ENCODE assay signal across 11 cellular contexts in genomic region chr10:60148266-60148840, GRCh38.
DNase-seq lines count a peak whose midpoint lies in the region; ATAC-seq and TF ChIP-seq lines count a peak whose summit lies in the region.
"Had no signal": no experiment of that assay in that cellular context is flagged by ENCODE, and none has a peak within 500 bp of the region (broad histone marks: within the 10 kb centered on the region; RNA-seq: fewer than 3 reads in every experiment).

No MANE protein-coding gene starts in this region.

- peaks cover 3% of the 10 kb centered on the region for H3K27me3 Mint-ChIP-seq in activated naive CD8-positive, alpha-beta T cell treated with anti-CD3 and anti-CD28 coated beads for 36 hours

- peak; percentile 76 for ATAC-seq in left ventricle myocardium superior
- no peak for ATAC-seq in HG02981 (IDR thresholded peaks at IDR 0.05; ENCODE audit: unreplicated experiment)

- intact Hi-C loops in left ventricle myocardium superior (cut with micrococcal nuclease), result no loop called here

- H3K9me3 Mint-ChIP-seq in activated naive CD8-positive, alpha-beta T cell treated with anti-CD3 and anti-CD28 coated beads for 36 hours, result no peaks in the 10 kb centered on the region

- no peak for TF ChIP-seq CTCF in GM13977 (IDR thresholded peaks at IDR 0.05; ENCODE audit: extremely low read depth, insufficient read depth, missing control alignments)

- H3K4me1 Mint-ChIP-seq in activated naive CD8-positive, alpha-beta T cell treated with anti-CD3 and anti-CD28 coated beads for 36 hours, result no peaks in the 10 kb centered on the region

- no peak overlapping the region for H3K4me3 Mint-ChIP-seq in activated naive CD8-positive, alpha-beta T cell treated with anti-CD3 and anti-CD28 coated beads for 36 hours

- in situ Hi-C loops in GM13977 (cut with MboI; ENCODE audit: low pct_unique_long_range_greater_than_20kb, low sequenced_read_pairs, unreplicated experiment), result no loop called here

- peak; percentile 80 for DNase-seq in HCEC 1CT
- DNase-seq in amniotic stem cell (lab: John Stamatoyannopoulos, UW), result peak; percentile 13
- no peak for DNase-seq in left ventricle myocardium superior
- peak; percentile 69 for DNase-seq in smooth muscle cell of the brain vasculature (ENCODE audit: low read depth, low spot score)
- no peak for DNase-seq in GM13977 (ENCODE audit: low spot score)
- DNase-seq in activated naive CD8-positive, alpha-beta T cell treated with anti-CD3 and anti-CD28 coated beads for 36 hours, result no peak
- DNase-seq in KG1 (lab: John Stamatoyannopoulos, UW), result no peak
- DNase-seq: activated naive CD4-positive, alpha-beta T cell treated with Interleukin-2 at 50 U/mL for 16 hours; right cardiac atrium; stimulated activated naive CD4-positive, alpha-beta T cell treated with Interleukin-2 at 50 U/mL for 16 hours had no signal

- no peaks in the 10 kb centered on the region for H3K36me3 Mint-ChIP-seq in activated naive CD8-positive, alpha-beta T cell treated with anti-CD3 and anti-CD28 coated beads for 36 hours

- no peak overlapping the region for H3K27ac Mint-ChIP-seq in activated naive CD8-positive, alpha-beta T cell treated with anti-CD3 and anti-CD28 coated beads for 36 hours

Comparison
In these comparisons a context has a peak if more than half of its experiments do, and no peak if none do; other contexts are left out.
1. DNase-seq: peak in HCEC 1CT (single experiment), amniotic stem cell (single experiment) and smooth muscle cell of the brain vasculature (single experiment); none in left ventricle myocardium superior (single experiment), GM13977 (single experiment), activated naive CD8-positive, alpha-beta T cell treated with anti-CD3 and anti-CD28 coated beads for 36 hours (single experiment) and KG1 (single experiment).